ENCODE assay signal across 23 cellular contexts in genomic region chrX:7216981-7217587, GRCh38.
"Had no signal": no experiment of that assay in that cellular context is flagged by ENCODE, and none has a peak within 500 bp of the region (broad histone marks: within the 10 kb centered on the region; RNA-seq: fewer than 3 reads in every experiment).

No MANE protein-coding gene starts in this region.

- H3K27me3 Mint-ChIP-seq: dendritic cell treated with granulocyte-macrophage colony-stimulating factor and Interleukin-4, amounts not matched to agents 40 ng/mL and 50 ng/mL, for 4 days; naive B cell; stimulated activated naive CD8-positive, alpha-beta T cell treated with anti-CD3 and anti-CD28 coated beads, Interleukin-15, Interleukin-2, amounts not matched to agents 100 ng/mL and 50 ng/mL, for 24 hours had no signal

- H3K9me3 ChIP-seq: adrenal gland, ascending aorta, lower lobe of right lung, right lobe of liver, thyroid gland had no signal

- H3K27me3 ChIP-seq: adrenal gland, ascending aorta, brain microvascular endothelial cell, foreskin keratinocyte, right lobe of liver, thyroid gland had no signal

- H3K27ac ChIP-seq: adrenal gland, ascending aorta, brain microvascular endothelial cell, foreskin keratinocyte, lower lobe of right lung, parathyroid adenoma, right lobe of liver, skin epidermis, thyroid gland had no signal

- H2AFZ ChIP-seq: parathyroid adenoma had no signal

- H3K4me1 ChIP-seq: adrenal gland, ascending aorta, foreskin keratinocyte, lower lobe of right lung, right lobe of liver, thyroid gland had no signal

- H3K4me3 ChIP-seq: adrenal gland, ascending aorta, lower lobe of right lung, right lobe of liver, skin epidermis, thyroid gland had no signal

- H3K27ac Mint-ChIP-seq: activated naive CD4-positive, alpha-beta T cell treated with anti-CD3 and anti-CD28 coated beads, Interleukin-2, amount 50 U/mL, for 72 hours; dendritic cell treated with granulocyte-macrophage colony-stimulating factor and Interleukin-4, amounts not matched to agents 40 ng/mL and 50 ng/mL, for 4 days; immature natural killer cell; stimulated activated naive CD8-positive, alpha-beta T cell treated with anti-CD3 and anti-CD28 coated beads, Interleukin-15, Interleukin-2, amounts not matched to agents 100 ng/mL and 50 ng/mL, for 24 hours had no signal

- H3K4me1 Mint-ChIP-seq: immature natural killer cell, naive B cell had no signal

- H3K9ac ChIP-seq: parathyroid adenoma had no signal

- H3K4me3 Mint-ChIP-seq: dendritic cell treated with granulocyte-macrophage colony-stimulating factor and Interleukin-4, amounts not matched to agents 40 ng/mL and 50 ng/mL, for 4 days; immature natural killer cell; naive B cell; stimulated activated naive CD8-positive, alpha-beta T cell treated with anti-CD3 and anti-CD28 coated beads, Interleukin-15, Interleukin-2, amounts not matched to agents 100 ng/mL and 50 ng/mL, for 24 hours had no signal

- DNase-seq: activated CD4-positive, alpha-beta T cell treated with anti-CD3 and anti-CD28 coated beads for 1 hour; activated T-cell treated with anti-CD3 and anti-CD28 coated beads, Interleukin-2, amount 50 U/mL, for 1 hour; adrenal gland; brain microvascular endothelial cell; caudate nucleus; effector CD8-positive, alpha-beta T cell; foreskin keratinocyte; immature natural killer cell; lower lobe of right lung; mesendoderm; naive B cell; nucleus accumbens; right lobe of liver; stimulated activated CD4-positive, alpha-beta T cell treated with anti-CD3 and anti-CD28 coated beads, Interleukin-1b, Interleukin-23, amount 100 ng/mL, for 48 hours; substantia nigra; thyroid gland had no signal

- H3K9me3 Mint-ChIP-seq: activated naive CD4-positive, alpha-beta T cell treated with anti-CD3 and anti-CD28 coated beads, Interleukin-2, amount 50 U/mL, for 72 hours; naive B cell had no signal

- ATAC-seq: activated naive CD4-positive, alpha-beta T cell treated with anti-CD3 and anti-CD28 coated beads, Interleukin-2, amount 50 U/mL, for 72 hours; foreskin keratinocyte; left lobe of liver; lower lobe of right lung; right lobe of liver had no signal

- H3K79me2 ChIP-seq: parathyroid adenoma had no signal

- H3K36me3 ChIP-seq: adrenal gland, ascending aorta, brain microvascular endothelial cell, lower lobe of right lung, right lobe of liver, thyroid gland had no signal
